33 cellular contexts compared by ENCODE assay signal in the genomic region with DNA sequence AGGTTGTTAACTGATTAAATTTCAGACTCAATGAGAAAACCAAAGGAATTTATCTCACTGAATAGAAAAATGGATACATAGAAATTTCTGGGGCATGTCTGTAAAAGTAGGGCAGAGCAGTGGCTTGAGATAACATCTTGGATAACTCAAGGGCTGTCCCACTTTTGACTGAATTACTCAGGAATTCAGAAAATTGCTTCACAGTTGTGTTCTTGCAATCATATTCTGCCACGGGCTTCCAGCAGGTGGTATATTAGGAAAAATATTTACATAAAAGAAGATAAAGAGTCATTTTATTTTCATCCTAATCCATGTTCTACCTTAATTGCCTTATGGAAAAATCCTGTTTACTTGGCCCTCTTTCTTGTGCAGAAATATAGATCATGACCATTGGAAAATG.
"Had no signal": no experiment of that assay in that cellular context is flagged by ENCODE, and none has a peak within 500 bp of the region (broad histone marks: within the 10 kb centered on the region; RNA-seq: fewer than 3 reads in every experiment).

No MANE protein-coding gene starts in this region.

- H3K36me3 Mint-ChIP-seq: activated naive CD4-positive, alpha-beta T cell treated with anti-CD3 and anti-CD28 coated beads, Interleukin-2, amount 10 ng/mL, durations not matched to agents 7 days and 5 days; activated naive CD8-positive, alpha-beta T cell treated with anti-CD3 and anti-CD28 coated beads, Interleukin-2, amount 10 ng/mL, durations not matched to agents 7 days and 5 days; stimulated activated effector memory CD8-positive, alpha-beta T cell treated with anti-CD3 and anti-CD28 coated beads, Interleukin-12 subunit alpha, Interleukin-12 subunit beta, amount 100 ng/mL, for 72 hours; type B pancreatic cell had no signal

- H3K4me1 ChIP-seq: breast epithelium, esophagus muscularis mucosa, right lobe of liver, uterus had no signal

- H3K4me1 Mint-ChIP-seq: activated naive CD4-positive, alpha-beta T cell treated with anti-CD3 and anti-CD28 coated beads, Interleukin-2, amount 10 ng/mL, durations not matched to agents 7 days and 5 days; activated naive CD8-positive, alpha-beta T cell treated with anti-CD3 and anti-CD28 coated beads, Interleukin-2, amount 10 ng/mL, durations not matched to agents 7 days and 5 days; naive B cell; stimulated activated effector memory CD8-positive, alpha-beta T cell treated with anti-CD3 and anti-CD28 coated beads, Interleukin-12 subunit alpha, Interleukin-12 subunit beta, amount 100 ng/mL, for 72 hours had no signal

- H3K9me3 Mint-ChIP-seq: activated naive CD4-positive, alpha-beta T cell treated with anti-CD3 and anti-CD28 coated beads, Interleukin-2, amount 10 ng/mL, durations not matched to agents 7 days and 5 days; T-helper 2 cell treated with Interferon-gamma antibody and Interleukin-4, amounts not matched to agents 5 μg/mL and 100 μg/mL, for 36 hours; type B pancreatic cell had no signal

- H3K27ac Mint-ChIP-seq: activated naive CD4-positive, alpha-beta T cell treated with anti-CD3 and anti-CD28 coated beads, Interleukin-2, amount 10 ng/mL, durations not matched to agents 7 days and 5 days; activated naive CD8-positive, alpha-beta T cell treated with anti-CD3 and anti-CD28 coated beads, Interleukin-2, amount 10 ng/mL, durations not matched to agents 7 days and 5 days; activated T-cell treated with anti-CD3 and anti-CD28 coated beads, Interleukin-2, amount 50 U/mL, for 24 hours; nephron progenitor cell; stimulated activated effector memory CD8-positive, alpha-beta T cell treated with anti-CD3 and anti-CD28 coated beads, Interleukin-12 subunit alpha, Interleukin-12 subunit beta, amount 100 ng/mL, for 72 hours; stimulated activated naive CD8-positive, alpha-beta T cell treated with anti-CD3 and anti-CD28 coated beads, Interleukin-15, Interleukin-2, amounts not matched to agents 100 ng/mL and 50 ng/mL, for 24 hours; T-helper 2 cell treated with Interferon-gamma antibody and Interleukin-4, amounts not matched to agents 5 μg/mL and 100 μg/mL, for 36 hours; type B pancreatic cell had no signal

- DNase-seq: activated CD4-positive, alpha-beta T cell treated with anti-CD3 and anti-CD28 coated beads for 4 hours; activated CD4-positive, alpha-beta T cell treated with anti-CD3 and anti-CD28 coated beads, Interleukin-2, amount 50 U/mL, for 4 hours; activated CD4-positive, CD25-positive, alpha-beta regulatory T cell; activated CD8-positive, alpha-beta memory T cell treated with anti-CD3 and anti-CD28 coated beads, Interleukin-2, amount 50 U/mL, for 4 hours; activated gamma-delta T cell; activated naive CD4-positive, alpha-beta T cell treated with anti-CD3 and anti-CD28 coated beads, Interleukin-2, amount 10 ng/mL, durations not matched to agents 7 days and 5 days; activated naive CD8-positive, alpha-beta T cell treated with anti-CD3 and anti-CD28 coated beads, Interleukin-2, amount 10 ng/mL, durations not matched to agents 7 days and 5 days; activated T-cell treated with anti-CD3 and anti-CD28 coated beads, Interleukin-2, amount 50 U/mL, for 24 hours; amygdala; central memory CD4-positive, alpha-beta T cell; dermis blood vessel endothelial cell; effector CD4-positive, alpha-beta T cell; foreskin melanocyte; glutamatergic neuron; kidney; left colon; naive B cell; nephron progenitor cell; right lobe of liver; stimulated activated CD4-positive, alpha-beta T cell treated with anti-CD3 and anti-CD28 coated beads, Interleukin-12 subunit alpha, Interleukin-12 subunit beta, amount 100 ng/mL, for 4 hours; stimulated activated CD4-positive, alpha-beta T cell treated with anti-CD3 and anti-CD28 coated beads, Interleukin-4, amount 100 ng/mL, for 24 hours; T-helper 1 cell; uterus had no signal

- H3K9me3 ChIP-seq: esophagus muscularis mucosa, neutrophil, right lobe of liver, thoracic aorta, uterus had no signal

- ATAC-seq: left colon; right lobe of liver; stimulated activated effector memory CD8-positive, alpha-beta T cell treated with anti-CD3 and anti-CD28 coated beads, Interleukin-12 subunit alpha, Interleukin-12 subunit beta, amount 100 ng/mL, for 72 hours had no signal

- H3K4me3 ChIP-seq: breast epithelium, esophagus muscularis mucosa, right lobe of liver, skin epidermis, thoracic aorta, uterus had no signal

- H3K36me3 ChIP-seq: breast epithelium, esophagus muscularis mucosa, neutrophil, right lobe of liver, thoracic aorta, uterus had no signal

- H3K27ac ChIP-seq: breast epithelium, esophagus muscularis mucosa, neutrophil, right lobe of liver, skin epidermis, thoracic aorta, uterus had no signal

- H3K27me3 Mint-ChIP-seq: activated naive CD4-positive, alpha-beta T cell treated with anti-CD3 and anti-CD28 coated beads, Interleukin-2, amount 10 ng/mL, durations not matched to agents 7 days and 5 days; activated naive CD8-positive, alpha-beta T cell treated with anti-CD3 and anti-CD28 coated beads, Interleukin-2, amount 10 ng/mL, durations not matched to agents 7 days and 5 days; naive B cell; type B pancreatic cell had no signal

- H3K4me3 Mint-ChIP-seq: activated naive CD4-positive, alpha-beta T cell treated with anti-CD3 and anti-CD28 coated beads, Interleukin-2, amount 10 ng/mL, durations not matched to agents 7 days and 5 days; activated naive CD8-positive, alpha-beta T cell treated with anti-CD3 and anti-CD28 coated beads, Interleukin-2, amount 10 ng/mL, durations not matched to agents 7 days and 5 days; activated T-cell treated with anti-CD3 and anti-CD28 coated beads, Interleukin-2, amount 50 U/mL, for 24 hours; mesothelial cell of epicardium; naive B cell; nephron progenitor cell; stimulated activated effector memory CD8-positive, alpha-beta T cell treated with anti-CD3 and anti-CD28 coated beads, Interleukin-12 subunit alpha, Interleukin-12 subunit beta, amount 100 ng/mL, for 72 hours; stimulated activated naive CD8-positive, alpha-beta T cell treated with anti-CD3 and anti-CD28 coated beads, Interleukin-15, Interleukin-2, amounts not matched to agents 100 ng/mL and 50 ng/mL, for 24 hours; T-helper 2 cell treated with Interferon-gamma antibody and Interleukin-4, amounts not matched to agents 5 μg/mL and 100 μg/mL, for 36 hours; type B pancreatic cell had no signal

- H3K27me3 ChIP-seq: breast epithelium, esophagus muscularis mucosa, neutrophil, right lobe of liver, uterus had no signal
